ENCODE assay signal across 8 cellular contexts in genomic region chr11:61333638-61334433, GRCh38. TPM values are rescaled to one million over a fixed set of nuclear protein-coding genes. Genes with fewer than 3 reads are reported as not detected.
DNase-seq lines count a peak whose midpoint lies in the region; ATAC-seq and TF ChIP-seq lines count a peak whose summit lies in the region.

No MANE protein-coding gene starts in this region.

- H3K9me2 ChIP-seq in Loucy (replicated peaks; ENCODE audit: low read depth, low read length), result no peaks in the 10 kb centered on the region

- peaks cover 40% of the 10 kb centered on the region for H4K20me1 ChIP-seq in Loucy (ENCODE audit: insufficient read depth, low read length, poor library complexity, severe bottlenecking)

- POLR2A ChIA-PET in CD4-positive, alpha-beta memory T cell (lab: Charles Lee; ENCODE audit: partially characterized antibody), result interaction anchor here (0.6 to 5.9 kb wide), 13 partner anchors 9 to 1982 kb away, joined by 3 to 97 read pairs (median 4); partner anchors contain the start of genes CPSF7, CYB561A3, SDHAF2 and TMEM109
- POLR2A ChIA-PET in naive thymus-derived CD4-positive, alpha-beta T cell (lab: Charles Lee), result interaction anchor here (0.5 to 5.7 kb wide), 10 partner anchors 24 to 315 kb away, joined by 3 to 82 read pairs (median 4); partner anchors contain the start of genes CPSF7, CYB561A3, SDHAF2 and TMEM138

- peaks cover 39% of the 10 kb centered on the region for H3K4me1 ChIP-seq in CD4-positive, alpha-beta memory T cell (ENCODE audit: insufficient read depth, low read length)
- peaks cover 60% of the 10 kb centered on the region for H3K4me1 ChIP-seq in Loucy (ENCODE audit: insufficient read depth, low read length, poor library complexity, severe bottlenecking)
- H3K4me1 ChIP-seq in naive thymus-derived CD4-positive, alpha-beta T cell (ENCODE audit: control insufficient read depth in 2 of 2, insufficient read depth in 2 of 2, low read length in 2 of 2), result peaks cover 27 to 30% of the 10 kb centered on the region in 2 donors

- peaks cover 0 to 4% (median 0%) of the 10 kb centered on the region in 8 donors for H3K9me3 Mint-ChIP-seq in CD4-positive, alpha-beta memory T cell
- H3K9me3 Mint-ChIP-seq in chondrocyte (ENCODE audit: low read depth), result no peaks in the 10 kb centered on the region
- peaks cover 0 to 3% (median 0%) of the 10 kb centered on the region in 11 donors for H3K9me3 Mint-ChIP-seq in naive thymus-derived CD4-positive, alpha-beta T cell

- no peaks in the 10 kb centered on the region for H3K27me3 Mint-ChIP-seq in CD4-positive, alpha-beta memory T cell
- H3K27me3 Mint-ChIP-seq in chondrocyte (ENCODE audit: low read depth), result no peaks in the 10 kb centered on the region
- no peaks in the 10 kb centered on the region for H3K27me3 Mint-ChIP-seq in naive thymus-derived CD4-positive, alpha-beta T cell

- H3K4me3 ChIP-seq in CD4-positive, alpha-beta memory T cell (ENCODE audit: low read length in 2 of 2), result peak overlapping the region; percentile 85 to 95
- H3K4me3 ChIP-seq in Loucy (ENCODE audit: low read length, poor library complexity, severe bottlenecking), result peak overlapping the region; percentile 90
- peak overlapping the region; percentile 84 for H3K4me3 ChIP-seq in naive thymus-derived CD4-positive, alpha-beta T cell (ENCODE audit: low read length)

- H2AFZ ChIP-seq in Loucy (ENCODE audit: low read length), result peak overlapping the region; percentile 80

- intact Hi-C loops in CD4-positive, alpha-beta memory T cell (cut with micrococcal nuclease), result loop anchor here (1.0 to 2.0 kb wide), 3 partner anchors 28 to 427 kb away; partner anchors contain the start of genes PRPF19, SDHAF2 and TMEM138
- intact Hi-C loops in naive thymus-derived CD4-positive, alpha-beta T cell (cut with micrococcal nuclease), result loop anchor here (1.0 to 5.0 kb wide), 9 partner anchors 28 to 493 kb away; partner anchors contain the start of genes PRPF19 (in 2 of the 2), SDHAF2 (in 2 of the 2), TMEM138 (in 2 of the 2) and VPS37C (in 2 of the 2)

- peak overlapping the region; percentile 88 for H3K4me2 ChIP-seq in Loucy (ENCODE audit: low read depth, low read length, poor library complexity, severe bottlenecking)

- CTCF ChIA-PET in CD4-positive, alpha-beta memory T cell (lab: Charles Lee; ENCODE audit: partially characterized antibody), result interaction anchor here (1.0 to 10.1 kb wide), 6 partner anchors 18 to 418 kb away, joined by 3 to 442 read pairs (median 14); partner anchors contain the start of genes CYB561A3, TMEM138 and TMEM216
- CTCF ChIA-PET in naive thymus-derived CD4-positive, alpha-beta T cell (lab: Charles Lee), result interaction anchor here (1.7 to 7.2 kb wide), 5 partner anchors 28 to 102 kb away, joined by 5 to 184 read pairs (median 44); partner anchors contain the start of genes CYB561A3, TMEM138 and TMEM216

- H3K79me2 ChIP-seq in Loucy (ENCODE audit: insufficient read depth, low read length), result peaks cover 64% of the 10 kb centered on the region

- peak overlapping the region; percentile 89 to 97 (median 96) for H3K4me3 Mint-ChIP-seq in CD4-positive, alpha-beta memory T cell
- peak overlapping the region; percentile 95 for H3K4me3 Mint-ChIP-seq in chondrocyte (ENCODE audit: unreplicated experiment)
- peak overlapping the region; percentile 83 to 100 (median 95) for H3K4me3 Mint-ChIP-seq in naive thymus-derived CD4-positive, alpha-beta T cell

- H3K9me3 ChIP-seq in CD4-positive, alpha-beta memory T cell (ENCODE audit: control insufficient read depth in 1 of 2, low read length in 2 of 2), result no peaks in the 10 kb centered on the region
- no peaks in the 10 kb centered on the region for H3K9me3 ChIP-seq in Loucy (ENCODE audit: insufficient read depth, low read depth, low read length)
- no peaks in the 10 kb centered on the region for H3K9me3 ChIP-seq in naive thymus-derived CD4-positive, alpha-beta T cell (ENCODE audit: control insufficient read depth in 2 of 3, low read length in 3 of 3)

- TF ChIP-seq CTCF in Loucy (conservative IDR thresholded peaks at IDR 0.05; ENCODE audit: low read length) (no peak), chondrocyte (IDR thresholded peaks at IDR 0.05) (no peak), GM10266 (IDR thresholded peaks at IDR 0.05; ENCODE audit: control insufficient read depth, insufficient read depth, low read depth, missing control alignments) (no peak)

- H3K27ac ChIP-seq in CD4-positive, alpha-beta memory T cell (ENCODE audit: low read depth, low read length), result peak overlapping the region; percentile 83
- H3K27ac ChIP-seq in naive thymus-derived CD4-positive, alpha-beta T cell (ENCODE audit: low read depth, low read length), result peak overlapping the region; percentile 99

- H3K27me3 ChIP-seq in CD4-positive, alpha-beta memory T cell (ENCODE audit: insufficient read depth, low read length), result no peaks in the 10 kb centered on the region
- peaks cover 5% of the 10 kb centered on the region for H3K27me3 ChIP-seq in Loucy (ENCODE audit: insufficient read depth, low read length, poor library complexity, severe bottlenecking)
- no peaks in the 10 kb centered on the region for H3K27me3 ChIP-seq in naive thymus-derived CD4-positive, alpha-beta T cell (ENCODE audit: control insufficient read depth in 2 of 2, insufficient read depth in 2 of 2, low read length in 2 of 2)

- peaks cover 22 to 25% of the 10 kb centered on the region in 2 donors for H3K36me3 Mint-ChIP-seq in CD4-positive, alpha-beta memory T cell
- H3K36me3 Mint-ChIP-seq in chondrocyte (ENCODE audit: low read depth), result peaks cover 12% of the 10 kb centered on the region
- H3K36me3 Mint-ChIP-seq in naive thymus-derived CD4-positive, alpha-beta T cell, result peaks cover 0 to 20% (median 10%) of the 10 kb centered on the region in 5 donors

- H3K27ac Mint-ChIP-seq in CD4-positive, alpha-beta memory T cell, result peak overlapping the region; percentile 92 to 99 (median 98)
- peak overlapping the region; percentile 90 for H3K27ac Mint-ChIP-seq in chondrocyte (ENCODE audit: unreplicated experiment)
- peak overlapping the region; percentile 91 to 100 (median 98) for H3K27ac Mint-ChIP-seq in naive thymus-derived CD4-positive, alpha-beta T cell

- H3K9ac ChIP-seq in Loucy (ENCODE audit: low read depth, low read length, poor library complexity, severe bottlenecking), result peak overlapping the region; percentile 97

- ATAC-seq in naive thymus-derived CD4-positive, alpha-beta T cell, result no peak
- no peak for ATAC-seq in GM18511 (IDR thresholded peaks at IDR 0.05; ENCODE audit: unreplicated experiment)

- H3K36me3 ChIP-seq in CD4-positive, alpha-beta memory T cell (ENCODE audit: insufficient read depth, low read length), result peaks cover 12% of the 10 kb centered on the region
- H3K36me3 ChIP-seq in Loucy (ENCODE audit: insufficient read depth, low read length), result peaks cover 9% of the 10 kb centered on the region; the same call in 1 of the 2 replicates
- peaks cover 8 to 23% (median 10%) of the 10 kb centered on the region in 3 experiments for H3K36me3 ChIP-seq in naive thymus-derived CD4-positive, alpha-beta T cell (ENCODE audit: control insufficient read depth in 2 of 3, insufficient read depth in 3 of 3, low read length in 3 of 3)

- DNase-seq in CD4-positive, alpha-beta memory T cell, result peak in 1 of 5 donors; percentile 15
- DNase-seq in chondrocyte (ENCODE audit: low spot score) (no peak), GM10266 (ENCODE audit: extremely low spot score) (no peak), NCI-H2107 treated with DMSO at 0.1 percent for 48 hours (lab: John Stamatoyannopoulos, UW; ENCODE audit: unreplicated experiment) (no peak), activated gamma-delta T cell treated with Interleukin-2 at 50 U/mL for 16 hours (no peak)
- peak in 2 of 9 donors; percentile 4 to 8 for DNase-seq in naive thymus-derived CD4-positive, alpha-beta T cell

- H3F3A ChIP-seq in Loucy (ENCODE audit: low read depth), result no peaks in the 10 kb centered on the region

- peaks cover 36 to 70% (median 51%) of the 10 kb centered on the region in 4 donors for H3K4me1 Mint-ChIP-seq in CD4-positive, alpha-beta memory T cell
- H3K4me1 Mint-ChIP-seq in chondrocyte (ENCODE audit: low read depth), result peaks cover 45% of the 10 kb centered on the region
- H3K4me1 Mint-ChIP-seq in naive thymus-derived CD4-positive, alpha-beta T cell, result peaks cover 33 to 61% (median 59%) of the 10 kb centered on the region in 7 donors

RNA-seq across cellular contexts. Expression of gene TKFC, which starts 0.8 kb away (rescaled TPM):
- 10 to 100 TPM; 42.1 to 43.9 TPM for total RNA-seq in CD4-positive, alpha-beta memory T cell
- 10 to 100 TPM; 24.5 to 30.2 TPM for polyA plus RNA-seq in CD4-positive, alpha-beta memory T cell
- total RNA-seq in chondrocyte, result 31.9 to 41.4 TPM (median 32.2 TPM) in 3 replicates
- total RNA-seq in naive thymus-derived CD4-positive, alpha-beta T cell, result 10 to 100 TPM; 36.9 to 59.9 (median 43.3) TPM
- polyA plus RNA-seq in naive thymus-derived CD4-positive, alpha-beta T cell, result 10 to 100 TPM; 24.6 to 30.0 TPM

RNA-seq across cellular contexts. Expression of gene DDB1, which starts 0.9 kb away (rescaled TPM):
- 100 to 1,000 TPM; 156 to 169 TPM for total RNA-seq in CD4-positive, alpha-beta memory T cell
- polyA plus RNA-seq in CD4-positive, alpha-beta memory T cell, result 100 to 1,000 TPM; 121 to 141 TPM
- 188 to 264 TPM (median 194 TPM) in 3 replicates for total RNA-seq in chondrocyte
- 100 to 1,000 TPM; 153 to 213 (median 160) TPM for total RNA-seq in naive thymus-derived CD4-positive, alpha-beta T cell
- polyA plus RNA-seq in naive thymus-derived CD4-positive, alpha-beta T cell, result 100 to 1,000 TPM; 113 to 125 TPM

RNA-seq across cellular contexts. Expression of gene CYB561A3, which starts 27.8 kb away (rescaled TPM):
- 10 to 100 TPM; 40.1 to 42.6 TPM for total RNA-seq in CD4-positive, alpha-beta memory T cell
- polyA plus RNA-seq in CD4-positive, alpha-beta memory T cell, result 10 to 100 TPM; 49.2 to 95.7 TPM
- 40.8 to 60.0 TPM (median 41.4 TPM) in 3 replicates for total RNA-seq in chondrocyte
- 10 to 100 TPM; 37.9 to 47.6 (median 44.2) TPM for total RNA-seq in naive thymus-derived CD4-positive, alpha-beta T cell
- polyA plus RNA-seq in naive thymus-derived CD4-positive, alpha-beta T cell, result 10 to 100 TPM; 62.7 to 73.8 TPM

RNA-seq across cellular contexts. Expression of gene TMEM138, which starts 28.3 kb away (rescaled TPM):
- 10 to 100 TPM; 61.2 to 62.5 TPM for total RNA-seq in CD4-positive, alpha-beta memory T cell
- 10 to 100 TPM; 49.0 to 59.2 TPM for polyA plus RNA-seq in CD4-positive, alpha-beta memory T cell
- 39.2 to 60.0 TPM (median 46.7 TPM) in 3 replicates for total RNA-seq in chondrocyte
- total RNA-seq in naive thymus-derived CD4-positive, alpha-beta T cell, result 10 to 100 TPM; 54.6 to 65.1 (median 59.9) TPM
- 10 to 100 TPM; 42.9 to 49.3 TPM for polyA plus RNA-seq in naive thymus-derived CD4-positive, alpha-beta T cell

RNA-seq across cellular contexts. Expression of gene VWCE, which starts 38.7 kb away (rescaled TPM):
- under 1 TPM; 0.38 to 0.44 TPM for total RNA-seq in CD4-positive, alpha-beta memory T cell
- polyA plus RNA-seq in CD4-positive, alpha-beta memory T cell, result not detected
- 2.4 to 4.1 TPM (median 3.6 TPM) in 3 replicates for total RNA-seq in chondrocyte
- 1 to 10 TPM in 1 of 5 experiments, under 1 TPM in 4; 0.16 to 3.8 (median 0.49) TPM for total RNA-seq in naive thymus-derived CD4-positive, alpha-beta T cell
- polyA plus RNA-seq in naive thymus-derived CD4-positive, alpha-beta T cell, result not detected
